ENCODE assay signal across 9 cellular contexts in genomic region chr18:58529714-58530354, GRCh38.
DNase-seq lines count a peak whose midpoint lies in the region; ATAC-seq and TF ChIP-seq lines count a peak whose summit lies in the region.
"Had no signal": no experiment of that assay in that cellular context is flagged by ENCODE, and none has a peak within 500 bp of the region (broad histone marks: within the 10 kb centered on the region; RNA-seq: fewer than 3 reads in every experiment).

No MANE protein-coding gene starts in this region.

- no peak overlapping the region for H3K4me3 ChIP-seq in HCT116 (replicated peaks in 1 of 2; ENCODE audit: low read depth in 1 of 2, low read length in 2 of 2)
- H3K4me3 ChIP-seq: thoracic aorta had no signal

- RAD21 ChIA-PET in HCT116 (lab: Charles Lee; ENCODE audit: low non-redundant PET in 1 of 2, low total read pairs in 2 of 2, uncharacterized antibody in 2 of 2, unreplicated experiment in 2 of 2), result interaction anchor here (1.6 to 2.5 kb wide), 2 partner anchors 234 kb away, joined by 5 to 16 read pairs; no protein-coding TSS in a partner anchor

- H3K27ac Mint-ChIP-seq in activated CD4-positive, alpha-beta T cell treated with anti-CD3 and anti-CD28 coated beads, Interleukin-2, amount 10 ng/mL, durations not matched to agents 24 days and 14 days, result peak overlapping the region; percentile 47

- no peak overlapping the region for H3K9ac ChIP-seq in HCT116 (ENCODE audit: low read length)

- no peaks in the 10 kb centered on the region for H3K9me3 Mint-ChIP-seq in activated CD4-positive, alpha-beta T cell treated with anti-CD3 and anti-CD28 coated beads, Interleukin-2, amount 10 ng/mL, durations not matched to agents 24 days and 14 days

- BruUV-seq in HCT116 (replicated peaks; lab: Mats Ljungman, UMichigan), result no TSS peak

- peaks cover 39% of the 10 kb centered on the region for H3K27me3 Mint-ChIP-seq in activated CD4-positive, alpha-beta T cell treated with anti-CD3 and anti-CD28 coated beads, Interleukin-2, amount 10 ng/mL, durations not matched to agents 24 days and 14 days

- H3K27ac ChIP-seq in HCT116 (ENCODE audit: low read depth, low read length), result no peak overlapping the region
- H3K27ac ChIP-seq: thoracic aorta had no signal

- H2AFZ ChIP-seq in HCT116 (ENCODE audit: low read depth, low read length, poor library complexity, severe bottlenecking), result peak overlapping the region; percentile 17

- H3K4me1 ChIP-seq in HCT116 (ENCODE audit: control insufficient read depth in 1 of 2, insufficient read depth in 2 of 2, low read length in 2 of 2), result no peaks in the 10 kb centered on the region

- no peaks in the 10 kb centered on the region for H3K27me3 ChIP-seq in HCT116 (ENCODE audit: insufficient read depth, low read length)

- H3K9me3 ChIP-seq in HCT116 (ENCODE audit: control insufficient read depth in 1 of 2, insufficient read depth in 1 of 2, low read depth in 1 of 2, low read length in 2 of 2), result no peaks in the 10 kb centered on the region
- H3K9me3 ChIP-seq: thoracic aorta had no signal

- CTCF ChIA-PET in HCT116 (lab: Charles Lee), result interaction anchor here (0.6 to 7.2 kb wide), 7 partner anchors 9 to 479 kb away, joined by 3 to 138 read pairs (median 5); no protein-coding TSS in a partner anchor

- no peaks in the 10 kb centered on the region for H3K36me3 ChIP-seq in HCT116 (ENCODE audit: control insufficient read depth in 1 of 2, insufficient read depth in 2 of 2, low read length in 2 of 2)
- H3K36me3 ChIP-seq: thoracic aorta had no signal

- peak; percentile 70 for DNase-seq in COLO829 (ENCODE audit: low spot score)
- peak; percentile 35 for DNase-seq in HCT116 (ENCODE audit: low read depth, low spot score)
- peak; percentile 46 for DNase-seq in NCI-H460 (ENCODE audit: extremely low read depth, low read depth)
- DNase-seq in activated CD4-positive, alpha-beta T cell treated with anti-CD3 and anti-CD28 coated beads, Interleukin-2, amount 10 ng/mL, durations not matched to agents 24 days and 14 days, result peak; percentile 88
- peak; percentile 72 for DNase-seq in dermis blood vessel endothelial cell
- DNase-seq in medulla oblongata (ENCODE audit: extremely low spot score), result peak; percentile 48
- DNase-seq in stimulated activated naive CD4-positive, alpha-beta T cell (lab: John Stamatoyannopoulos, UW), result peak; percentile 25 to 69 (median 53)

- H3K9me2 ChIP-seq in HCT116 (ENCODE audit: insufficient read depth), result no peaks in the 10 kb centered on the region

- no peak overlapping the region for H3K4me3 Mint-ChIP-seq in activated CD4-positive, alpha-beta T cell treated with anti-CD3 and anti-CD28 coated beads, Interleukin-2, amount 10 ng/mL, durations not matched to agents 24 days and 14 days

- ATAC-seq in HCT116, result peak; percentile 93
- ATAC-seq in esophagus mucosa, result no peak

- H3K36me3 Mint-ChIP-seq in activated CD4-positive, alpha-beta T cell treated with anti-CD3 and anti-CD28 coated beads, Interleukin-2, amount 10 ng/mL, durations not matched to agents 24 days and 14 days (ENCODE audit: low read depth), result no peaks in the 10 kb centered on the region

- TF ChIP-seq POLR2A in HCT116 (IDR thresholded peaks at IDR 0.05; ENCODE audit: borderline replicate concordance, extremely low read depth, insufficient read depth, insufficient read length), result no peak

- peaks cover 15% of the 10 kb centered on the region for H3K4me1 Mint-ChIP-seq in activated CD4-positive, alpha-beta T cell treated with anti-CD3 and anti-CD28 coated beads, Interleukin-2, amount 10 ng/mL, durations not matched to agents 24 days and 14 days

- intact Hi-C loops in HCT116 (cut with micrococcal nuclease), result loop anchor here (1.0 to 5.0 kb wide), 2 partner anchors 142 to 234 kb away; partner anchors contain the start of gene MALT1
- intact Hi-C loops in activated CD4-positive, alpha-beta T cell treated with anti-CD3 and anti-CD28 coated beads, Interleukin-2, amount 10 ng/mL, durations not matched to agents 24 days and 14 days (cut with micrococcal nuclease), result loop anchor here (1.0 to 2.0 kb wide), 2 partner anchors 15 to 234 kb away; no protein-coding TSS in a partner anchor

- peak; percentile 96 for TF ChIP-seq RAD21 in HCT116 (IDR thresholded peaks at IDR 0.05; ENCODE audit: low read depth)

- TF ChIP-seq CTCF in HCT116 (IDR thresholded peaks at IDR 0.05 in 2 of 3, conservative IDR thresholded peaks at IDR 0.05 in 1 of 3; ENCODE audit: borderline replicate concordance in 1 of 3, insufficient read depth in 1 of 3, low read depth in 2 of 3, low read length in 2 of 3), result peak; percentile 76 to 93 (median 88); a peak in 5 of 6 replicates

- H3K79me2 ChIP-seq in HCT116 (ENCODE audit: insufficient read depth, low read length), result no peaks in the 10 kb centered on the region

- POLR2A ChIA-PET in HCT116 (lab: Charles Lee), result interaction anchor here (1.7 kb wide), 1 partner anchor 234 kb away, joined by 5 read pairs; no protein-coding TSS in a partner anchor

- no peaks in the 10 kb centered on the region for H4K20me1 ChIP-seq in HCT116 (ENCODE audit: insufficient read depth)

- H3K4me2 ChIP-seq in HCT116 (ENCODE audit: low read length), result no peak overlapping the region

TF ChIP-seq in HCT116, 20 proteins besides CTCF, POLR2A, EP300 and RAD21:
- TF ChIP-seq SP1 (IDR thresholded peaks at IDR 0.05; ENCODE audit: low read depth), result no peak
- TF ChIP-seq POLR2AphosphoS5 (IDR thresholded peaks at IDR 0.05; ENCODE audit: low read depth, low read length), result no peak
- TF ChIP-seq ELF1 (IDR thresholded peaks at IDR 0.05; ENCODE audit: borderline replicate concordance, low read depth), result no peak
- no peak for TF ChIP-seq EZH2phosphoT487 (IDR thresholded peaks at IDR 0.05; ENCODE audit: borderline replicate concordance)
- no peak for TF ChIP-seq CBX3 (IDR thresholded peaks at IDR 0.05; ENCODE audit: low read depth)
- TF ChIP-seq ATF3 (IDR thresholded peaks at IDR 0.05), result no peak
- no peak for TF ChIP-seq MAX (IDR thresholded peaks at IDR 0.05)
- no peak for TF ChIP-seq ZBTB33 (IDR thresholded peaks at IDR 0.05; ENCODE audit: extremely low read depth, insufficient replicate concordance, low read length)
- TF ChIP-seq SIN3A (IDR thresholded peaks at IDR 0.05; ENCODE audit: low read depth), result no peak
- TF ChIP-seq SRF (IDR thresholded peaks at IDR 0.05; ENCODE audit: low read depth), result no peak
- no peak for TF ChIP-seq TCF7L2 (IDR thresholded peaks at IDR 0.05; ENCODE audit: borderline replicate concordance, extremely low read depth, insufficient read depth, insufficient read length)
- TF ChIP-seq EGR1 (IDR thresholded peaks at IDR 0.05; ENCODE audit: low read depth), result no peak
TF ChIP-seq in HCT116: peak in this region for 0.

Comparison
In these comparisons a context has a peak if more than half of its experiments do, and no peak if none do; other contexts are left out.
1. DNase-seq: peak in every context shown above with its lines; median percentile 88 in activated CD4-positive, alpha-beta T cell treated with anti-CD3 and anti-CD28 coated beads, Interleukin-2, amount 10 ng/mL, durations not matched to agents 24 days and 14 days; 72 in dermis blood vessel endothelial cell; 70 in COLO829; 53 in stimulated activated naive CD4-positive, alpha-beta T cell; 48 in medulla oblongata; 46 in NCI-H460; 35 in HCT116.